In genomic region chr10:86687750-86688149, GRCh38 we compare ENCODE assay signal across 15 cellular contexts. TPM values are rescaled to one million over a fixed set of nuclear protein-coding genes. Genes with fewer than 3 reads are reported as not detected.
A peak's percentile ranks its signal among the peaks of the same experiment; 100 is the strongest.
DNase-seq lines count a peak whose midpoint lies in the region; ATAC-seq, FAIRE-seq and TF ChIP-seq lines count a peak whose summit lies in the region.
"Had no signal": no experiment of that assay in that cellular context is flagged by ENCODE, and none has a peak within 500 bp of the region (broad histone marks: within the 10 kb centered on the region; RNA-seq: fewer than 3 reads in every experiment).

No MANE protein-coding gene starts in this region.

- H3K27me3 ChIP-seq in heart right ventricle: peaks cover 0 to 17% (median 6%) of the 10 kb centered on the region in 7 donors
- no peaks in the 10 kb centered on the region for H3K27me3 ChIP-seq in tibial artery
- H3K27me3 ChIP-seq: hepatocyte, right lobe of liver had no signal

- intact Hi-C loops in heart right ventricle (cut with DNase I) (loop anchor here in 3 of 10 donors (2.0 to 5.0 kb wide), 2 partner anchors 40 to 211 kb away; no protein-coding TSS in a partner anchor), Right ventricle myocardium superior (cut with DNase I) (no loop called here), tibial artery (cut with DNase I; ENCODE audit: low total_unique reads) (no loop called here)

- DNase-seq in heart right ventricle (no peak), Right ventricle myocardium superior (no peak), chondrocyte (ENCODE audit: low spot score) (no peak), kidney tubule cell (ENCODE audit: low spot score) (peak; percentile 29), tibial artery (no peak), GM12891 (ENCODE audit: insufficient read length, low spot score) (no peak), NCI-H510A (lab: John Stamatoyannopoulos, UW) (no peak), DMS153 (lab: John Stamatoyannopoulos, UW) (no peak)

- peak overlapping the region; percentile 92 for H3K27ac Mint-ChIP-seq in chondrocyte (ENCODE audit: unreplicated experiment)
- H3K27ac Mint-ChIP-seq: natural killer cell treated with Interleukin-12 subunit alpha and Interleukin-12 subunit beta and Interleukin-15 and Interleukin-18, amount 100 ng/mL, for 72 hours had no signal

- no peak overlapping the region for H3K4me3 ChIP-seq in heart right ventricle
- no peak overlapping the region for H3K4me3 ChIP-seq in tibial artery
- H3K4me3 ChIP-seq: hepatocyte, left lung, right lobe of liver had no signal

- H3K9me3 ChIP-seq in heart right ventricle (no peaks in the 10 kb centered on the region), tibial artery (no peaks in the 10 kb centered on the region)
- H3K9me3 ChIP-seq: left lung, right lobe of liver had no signal

- no peak overlapping the region for H3K4me3 Mint-ChIP-seq in chondrocyte (ENCODE audit: unreplicated experiment)
- H3K4me3 Mint-ChIP-seq: activated T-cell treated with anti-CD3 and anti-CD28 coated beads, Interleukin-2, amount 50 U/mL, for 4 hours; natural killer cell treated with Interleukin-12 subunit alpha and Interleukin-12 subunit beta and Interleukin-15 and Interleukin-18, amount 100 ng/mL, for 72 hours had no signal

- TF ChIP-seq CTCF in heart right ventricle (IDR thresholded peaks at IDR 0.05): no peak
- no peak for TF ChIP-seq CTCF in chondrocyte (IDR thresholded peaks at IDR 0.05)
- TF ChIP-seq CTCF in tibial artery (IDR thresholded peaks at IDR 0.05): no peak

- peak overlapping the region in 8 of 10 donors; percentile 9 to 100 (median 92) for H3K27ac ChIP-seq in heart right ventricle
- H3K27ac ChIP-seq in tibial artery: peak overlapping the region; percentile 82 to 89
- H3K27ac ChIP-seq: hepatocyte, HL-60, left lung, right lobe of liver had no signal

- FAIRE-seq in GM12891 (lab: Jason Lieb, UNC): no peak
- FAIRE-seq: RCC 7860 had no signal

- H3K4me1 ChIP-seq in heart right ventricle (peaks cover 9 to 100% (median 42%) of the 10 kb centered on the region in 9 donors), tibial artery (peaks cover 0 to 99% (median 66%) of the 10 kb centered on the region in 4 donors)

- ATAC-seq in heart right ventricle (no peak), Right ventricle myocardium superior (ENCODE audit: poor library complexity) (no peak)

- peaks cover 3% of the 10 kb centered on the region for H3K36me3 Mint-ChIP-seq in chondrocyte (ENCODE audit: low read depth)
- H3K36me3 Mint-ChIP-seq: natural killer cell treated with Interleukin-12 subunit alpha and Interleukin-12 subunit beta and Interleukin-15 and Interleukin-18, amount 100 ng/mL, for 72 hours had no signal

- 29 to 37% methylated on average over 4 of the region's 4 CpGs for WGBS in heart right ventricle, 2 donors

- H3K36me3 ChIP-seq in heart right ventricle (peaks cover 0 to 21% (median 0%) of the 10 kb centered on the region in 9 donors), tibial artery (peaks cover 10 to 18% (median 16%) of the 10 kb centered on the region in 3 donors)
- H3K36me3 ChIP-seq: left lung, right lobe of liver had no signal

- H3K9me3 Mint-ChIP-seq in chondrocyte (ENCODE audit: low read depth): no peaks in the 10 kb centered on the region
- H3K9me3 Mint-ChIP-seq: activated T-cell treated with anti-CD3 and anti-CD28 coated beads, Interleukin-2, amount 50 U/mL, for 4 hours; natural killer cell treated with Interleukin-12 subunit alpha and Interleukin-12 subunit beta and Interleukin-15 and Interleukin-18, amount 100 ng/mL, for 72 hours had no signal

- peaks cover 77% of the 10 kb centered on the region for H3K4me1 Mint-ChIP-seq in chondrocyte (ENCODE audit: low read depth)

- no peak for TF ChIP-seq POLR2A in GM12891 (IDR thresholded peaks at IDR 0.05; ENCODE audit: low read depth, low read length)

- no peaks in the 10 kb centered on the region for H3K27me3 Mint-ChIP-seq in chondrocyte (ENCODE audit: low read depth)

TF ChIP-seq in GM12891, 5 proteins besides CTCF, POLR2A, EP300 and RAD21:
- TF ChIP-seq POLR2AphosphoS5 (IDR thresholded peaks at IDR 0.05; ENCODE audit: low read depth, low read length): no peak
- TF ChIP-seq POU2F2 (IDR thresholded peaks at IDR 0.05; ENCODE audit: low read depth, low read length): no peak
- TF ChIP-seq PAX5 (IDR thresholded peaks at IDR 0.05; ENCODE audit: insufficient read depth, low read length, severe bottlenecking): no peak
- no peak for TF ChIP-seq TAF1 (IDR thresholded peaks at IDR 0.05; ENCODE audit: low read depth, low read length)
- TF ChIP-seq SPI1 (IDR thresholded peaks at IDR 0.05; ENCODE audit: low read depth, low read length): no peak

RNA-seq across cellular contexts. Expression of gene LDB3, which starts 19.4 kb away (rescaled TPM):
- 1,000 to 10,000 TPM; 1,248 to 1,738 (median 1,513) TPM for total RNA-seq in heart right ventricle
- 1,000 to 10,000 TPM in 1 of 2 donors, 100 to 1,000 TPM in 1; 162 to 1,622 TPM for polyA plus RNA-seq in heart right ventricle
- total RNA-seq in Right ventricle myocardium superior: 1,375 TPM
- total RNA-seq in chondrocyte: 4.0 to 22.7 TPM (median 21.5 TPM) in 3 replicates
- polyA plus RNA-seq in GM12891 (2012; ENCODE audit: low read depth, missing spikeins): 0.12 TPM
- total RNA-seq: hepatocyte; natural killer cell treated with Interleukin-12 subunit alpha and Interleukin-12 subunit beta and Interleukin-15 and Interleukin-18, amount 100 ng/mL, for 72 hours had no signal

RNA-seq across cellular contexts. Expression of gene OPN4, which starts 33.4 kb away (rescaled TPM):
- under 1 TPM in 5 of 10 donors, not detected in 5; 0.11 to 0.27 (median 0.26) TPM for total RNA-seq in heart right ventricle
- polyA plus RNA-seq in heart right ventricle: under 1 TPM; 0.10 to 0.29 TPM
- 0.40 TPM for total RNA-seq in Right ventricle myocardium superior
- not detected in 3 replicates for total RNA-seq in chondrocyte
- polyA plus RNA-seq in GM12891 (2012; ENCODE audit: low read depth, missing spikeins): not detected
- total RNA-seq: activated T-cell treated with anti-CD3 and anti-CD28 coated beads, Interleukin-2, amount 50 U/mL, for 4 hours; hepatocyte; left lung; natural killer cell treated with Interleukin-12 subunit alpha and Interleukin-12 subunit beta and Interleukin-15 and Interleukin-18, amount 100 ng/mL, for 72 hours; right lobe of liver had no signal
- polyA plus RNA-seq: hepatocyte had no signal

Comparison
In these comparisons a context has a peak if more than half of its experiments do, and no peak if none do; other contexts are left out.
1. RNA of gene LDB3, which starts 19.4 kb away (total RNA-seq): 1,248 to 1,738 TPM in heart right ventricle and 1,375 TPM in Right ventricle myocardium superior (single experiment); 4.0 to 22.7 TPM in chondrocyte; every median in the first group is over 10 times any median in the second.